In genomic region chr16:81737885-81738536, GRCh38 we compare ENCODE assay signal across 8 cellular contexts. TPM values are rescaled to one million over a fixed set of nuclear protein-coding genes. Genes with fewer than 3 reads are reported as not detected.
DNase-seq lines count a peak whose midpoint lies in the region; ATAC-seq and TF ChIP-seq lines count a peak whose summit lies in the region.

No MANE protein-coding gene starts in this region.

- peak; percentile 79 for DNase-seq in A673 (ENCODE audit: low spot score)
- peak; percentile 81 for DNase-seq in NCI-H2171 treated with DMSO at 0.1 percent for 48 hours (lab: John Stamatoyannopoulos, UW)
- peak; percentile 93 for DNase-seq in WTC11 (ENCODE audit: low spot score)
- DNase-seq in cardiac fibroblast (ENCODE audit: low read depth in 2 of 2), result peak; percentile 86 to 92
- DNase-seq in kidney glomerular epithelial cell (lab: John Stamatoyannopoulos, UW), result peak; percentile 88
- DNase-seq in stimulated activated CD4-positive, alpha-beta T cell treated with anti-CD3 and anti-CD28 coated beads, Interleukin-1b, Interleukin-23, amount 100 ng/mL, for 1 hour (ENCODE audit: low read depth in 2 of 2), result peak; percentile 60 to 70

- POLR2A ChIA-PET in A673 (lab: Charles Lee; ENCODE audit: low non-redundant PET) (no interaction called here), WTC11 (lab: Charles Lee) (interaction anchor here (1.3 kb wide), 1 partner anchor 423 kb away, joined by 3 read pairs; the partner anchor contains the start of gene GAN)

- TF ChIP-seq CTCF in A673 (conservative IDR thresholded peaks at IDR 0.05; ENCODE audit: low read depth, low read length) (peak; percentile 90), WTC11 (IDR thresholded peaks at IDR 0.05) (peak; percentile 79), cardiac fibroblast (IDR thresholded peaks at IDR 0.05; ENCODE audit: low read depth, low read length) (peak; percentile 70)

- H3K9me3 Mint-ChIP-seq in WTC11, result peaks cover 4% of the 10 kb centered on the region; the same call in 1 of the 2 replicates

- H3K4me3 Mint-ChIP-seq in WTC11, result peak overlapping the region; percentile 49

- ATAC-seq in GM18858 (IDR thresholded peaks at IDR 0.05; ENCODE audit: unreplicated experiment), result peak; percentile 27
- ATAC-seq in HG03097 (IDR thresholded peaks at IDR 0.05; ENCODE audit: low FRiP score, unreplicated experiment), result peak; percentile 44
- peak; percentile 86 for ATAC-seq in WTC11

- peaks cover 5% of the 10 kb centered on the region; the same call in 1 of the 2 replicates for H3K27me3 Mint-ChIP-seq in WTC11 (ENCODE audit: low read depth)

- H3K36me3 ChIP-seq in A673 (ENCODE audit: insufficient read depth, low read length, poor library complexity, severe bottlenecking), result no peaks in the 10 kb centered on the region

- CTCF ChIA-PET in A673 (lab: Charles Lee) (no interaction called here), WTC11 (lab: Charles Lee) (interaction anchor here (0.6 to 1.5 kb wide), 11 partner anchors 8 to 464 kb away, joined by 3 to 8 read pairs (median 3); no protein-coding TSS in a partner anchor)

- H3K27ac Mint-ChIP-seq in WTC11, result no peak overlapping the region

- no peak overlapping the region for H3K4me3 ChIP-seq in A673 (ENCODE audit: low read depth, low read length, poor library complexity, severe bottlenecking)
- H3K4me3 ChIP-seq in cardiac fibroblast (replicated peaks in 1 of 2; ENCODE audit: low read depth in 2 of 2, low read length in 2 of 2), result no peak overlapping the region

- H3K9me3 ChIP-seq in A673 (ENCODE audit: low read depth, low read length, poor library complexity, severe bottlenecking), result no peaks in the 10 kb centered on the region

- H3K27me3 ChIP-seq in A673 (replicated peaks; ENCODE audit: insufficient read depth, low read depth, low read length, poor library complexity), result no peaks in the 10 kb centered on the region

- no peak overlapping the region for H3K27ac ChIP-seq in A673 (ENCODE audit: low read depth, low read length, poor library complexity, severe bottlenecking)

- H3K4me1 ChIP-seq in A673 (ENCODE audit: insufficient read depth, low read length, poor library complexity, severe bottlenecking), result no peaks in the 10 kb centered on the region

- intact Hi-C loops in A673 (cut with micrococcal nuclease; ENCODE audit: unreplicated experiment), result loop anchor here (2.0 to 10.0 kb wide), 4 partner anchors 336 to 733 kb away; partner anchors contain the start of genes ATMIN, CENPN and CMC2

- no peaks in the 10 kb centered on the region for H3K36me3 Mint-ChIP-seq in WTC11

- peaks cover 7% of the 10 kb centered on the region for H3K4me1 Mint-ChIP-seq in WTC11

- BruUV-seq in A673 (replicated peaks; lab: Mats Ljungman, UMichigan), result no TSS peak

TF ChIP-seq in WTC11, 78 proteins besides CTCF, POLR2A, EP300 and RAD21 (continues in another document):
- TF ChIP-seq FOXP4 (CRISPR knock-in tag; IDR thresholded peaks at IDR 0.05) (no peak), IRF1 (CRISPR knock-in tag; IDR thresholded peaks at IDR 0.05) (no peak), ETV6 (CRISPR knock-in tag; IDR thresholded peaks at IDR 0.05) (no peak), ZMAT4 (CRISPR knock-in tag; IDR thresholded peaks at IDR 0.05) (no peak), ZNF121 (CRISPR knock-in tag; IDR thresholded peaks at IDR 0.05) (no peak), IRF2 (CRISPR knock-in tag; IDR thresholded peaks at IDR 0.05; ENCODE audit: borderline replicate concordance, low read depth) (no peak), USF1 (CRISPR knock-in tag; IDR thresholded peaks at IDR 0.05) (no peak), ATF6 (CRISPR knock-in tag; IDR thresholded peaks at IDR 0.05) (no peak), ZNF425 (CRISPR knock-in tag; conservative IDR thresholded peaks at IDR 0.05) (no peak), PRRX2 (CRISPR knock-in tag; IDR thresholded peaks at IDR 0.05) (no peak), E2F1 (CRISPR knock-in tag; IDR thresholded peaks at IDR 0.05) (no peak), ZNF396 (CRISPR knock-in tag; IDR thresholded peaks at IDR 0.05; ENCODE audit: borderline replicate concordance) (no peak), NFATC4 (CRISPR knock-in tag; IDR thresholded peaks at IDR 0.05) (no peak)

RNA-seq across cellular contexts. Expression of gene PLCG2, which starts 41.1 kb away (rescaled TPM):
- 5.6 and 9.6 TPM in 2 replicates for total RNA-seq in A673 (2021)
- total RNA-seq in WTC11 (2021), result 7.0 to 8.7 TPM (median 8.6 TPM) in 3 replicates

Comparison
In these comparisons a context has a peak if more than half of its experiments do, and no peak if none do; other contexts are left out.
1. ATAC-seq: peak in every context shown above with its lines; median percentile 86 in WTC11; 44 in HG03097; 27 in GM18858.